In genomic region chr4:40755609-40756008, GRCh38 we compare ENCODE assay signal across 1 cellular context.
TF ChIP-seq lines count a peak whose summit lies in the region.

No MANE protein-coding gene starts in this region.

TF ChIP-seq in WTC11, 78 proteins besides CTCF, POLR2A, EP300 and RAD21 (continued from another document):
- TF ChIP-seq PRDM15 (CRISPR knock-in tag; IDR thresholded peaks at IDR 0.05) (no peak), RORB (CRISPR knock-in tag; IDR thresholded peaks at IDR 0.05) (no peak), GTF2I (CRISPR knock-in tag; conservative IDR thresholded peaks at IDR 0.05) (no peak), ZNF416 (CRISPR knock-in tag; IDR thresholded peaks at IDR 0.05) (no peak), NFYB (CRISPR knock-in tag; conservative IDR thresholded peaks at IDR 0.05; ENCODE audit: low read depth) (no peak), ATF6 (CRISPR knock-in tag; IDR thresholded peaks at IDR 0.05) (no peak), ATF2 (CRISPR knock-in tag; IDR thresholded peaks at IDR 0.05; ENCODE audit: borderline replicate concordance, low read depth) (no peak)
